ENCODE assay signal across 15 cellular contexts in the genomic region with DNA sequence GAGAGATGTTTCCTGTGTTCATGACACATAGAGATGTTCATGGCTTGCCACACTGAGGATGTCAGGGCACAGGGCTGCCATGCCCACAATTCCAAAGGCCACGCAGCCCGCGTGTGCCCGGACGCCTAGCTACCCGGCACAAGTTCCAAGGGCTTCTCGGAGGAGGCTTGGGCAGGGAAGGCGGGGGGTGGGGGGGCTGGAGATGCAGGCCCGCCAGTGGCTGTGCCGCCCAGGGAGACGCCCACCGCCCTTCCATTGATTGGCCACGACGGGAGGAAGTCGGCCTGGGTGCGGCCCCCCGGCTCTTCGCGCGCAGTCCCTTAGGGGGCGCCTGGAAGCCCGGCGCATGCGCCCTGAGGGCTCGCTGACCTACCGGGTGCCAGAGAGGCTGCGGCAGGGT. TPM values are rescaled to one million over a fixed set of nuclear protein-coding genes. Genes with fewer than 3 reads are reported as not detected.
"Had no signal": no experiment of that assay in that cellular context is flagged by ENCODE, and none has a peak within 500 bp of the region (broad histone marks: within the 10 kb centered on the region; RNA-seq: fewer than 3 reads in every experiment).

A gene with protein sequence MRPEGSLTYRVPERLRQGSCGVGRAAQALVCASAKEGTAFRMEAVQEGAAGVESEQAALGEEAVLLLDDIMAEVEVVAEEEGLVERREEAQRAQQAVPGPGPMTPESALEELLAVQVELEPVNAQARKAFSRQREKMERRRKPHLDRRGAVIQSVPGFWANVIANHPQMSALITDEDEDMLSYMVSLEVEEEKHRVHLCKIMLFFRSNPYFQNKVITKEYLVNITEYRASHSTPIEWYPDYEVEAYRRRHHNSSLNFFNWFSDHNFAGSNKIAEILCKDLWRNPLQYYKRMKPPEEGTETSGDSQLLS (plus strand): TSS at position 301 of the 400 bp plus-strand sequence. CDS start 46 bp downstream, at position 347.

RNA-seq across cellular contexts. Expression of the gene that starts here (rescaled TPM):
- total RNA-seq: stomach, subcutaneous adipose tissue, suprapubic skin, temporal lobe, thoracic aorta, thyroid gland, tibial nerve, transverse colon, upper lobe of left lung, upper lobe of right lung, ureter, urinary bladder, uterus, vagina had no signal
- polyA plus RNA-seq: stomach, thymus, urinary bladder had no signal
